In the genomic region with DNA sequence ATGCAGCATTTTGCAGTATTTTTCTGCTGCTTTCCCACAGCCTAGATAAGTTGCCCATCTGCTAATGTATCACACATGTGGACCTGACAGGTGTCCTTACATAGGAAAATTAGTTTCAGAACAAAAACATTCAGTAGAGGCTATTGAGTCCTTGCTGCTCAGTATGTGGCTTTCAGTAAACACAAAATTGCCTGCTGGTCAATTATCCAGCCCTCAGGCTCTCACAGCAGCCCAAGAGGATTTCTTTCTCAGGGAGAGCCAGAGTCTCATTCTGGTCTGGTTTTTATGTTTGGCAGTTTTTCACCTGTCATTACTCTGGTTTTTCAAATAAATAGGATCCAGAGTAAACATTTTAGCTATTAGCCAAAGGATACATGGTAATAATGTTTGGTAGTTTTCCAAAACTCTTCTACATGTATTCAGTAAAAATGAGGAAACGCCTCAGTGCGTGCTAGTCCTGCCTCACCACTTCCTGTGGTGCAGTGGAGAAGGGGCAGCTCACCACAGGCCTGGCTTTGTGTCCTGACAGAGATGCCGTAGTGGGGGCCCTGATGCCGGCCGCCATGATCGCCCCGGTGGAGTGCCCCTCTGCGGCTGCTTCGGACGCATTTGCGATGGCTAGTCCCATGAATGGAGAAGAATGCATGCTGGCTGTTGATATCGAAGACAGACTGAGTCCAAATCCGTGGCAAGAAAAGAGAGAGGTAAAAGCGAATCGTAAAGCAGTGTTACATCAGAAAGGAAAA, we compare ENCODE assay signal across 8 cellular contexts.
DNase-seq lines count a peak whose midpoint lies in the region; ATAC-seq, FAIRE-seq and TF ChIP-seq lines count a peak whose summit lies in the region.
"Not testable (repeated sequence)": the region's sequence is repeated elsewhere in the genome, so short reads cannot be mapped to it uniquely, and the experiment has no call there.

No MANE protein-coding gene starts in this region.

- H2AFZ ChIP-seq in Karpas-422 (ENCODE audit: low read length), result peak overlapping the region; percentile 85
- H2AFZ ChIP-seq in astrocyte (ENCODE audit: low read depth, low read length), result peak overlapping the region; percentile 72

- peak overlapping the region; percentile 9 for H3K27ac ChIP-seq in CD4-positive, alpha-beta memory T cell (ENCODE audit: low read depth, low read length)
- H3K27ac ChIP-seq in Karpas-422 (ENCODE audit: low read length) (peak overlapping the region; percentile 43; the same call in 1 of the 2 replicates), astrocyte (ENCODE audit: low read depth, low read length) (peak overlapping the region; percentile 42)

- not testable (repeated sequence) for TF ChIP-seq CTCF in astrocyte (IDR thresholded peaks at IDR 0.05; ENCODE audit: insufficient read depth, low read depth, low read length)

- H3K27me3 ChIP-seq in CD4-positive, alpha-beta memory T cell (ENCODE audit: insufficient read depth, low read length); Karpas-422 (ENCODE audit: low read length); astrocyte (ENCODE audit: insufficient read depth, low read length): not testable (repeated sequence)

- H3K27me3 Mint-ChIP-seq in CD4-positive, alpha-beta memory T cell; astrocyte (ENCODE audit: low read depth, unreplicated experiment): not testable (repeated sequence)

- H3K9me2 ChIP-seq in Karpas-422 (replicated peaks; ENCODE audit: insufficient read depth, low read length), result not testable (repeated sequence)

- peak overlapping the region in 1 of 2 donors; percentile 49 for H3K4me3 ChIP-seq in CD4-positive, alpha-beta memory T cell (ENCODE audit: low read length in 2 of 2)
- peak overlapping the region; percentile 79 for H3K4me3 ChIP-seq in Karpas-422 (ENCODE audit: low read length)
- H3K4me3 ChIP-seq in astrocyte (ENCODE audit: insufficient read depth, low read depth, low read length), result peak overlapping the region; percentile 68

- H3K4me1 Mint-ChIP-seq in CD4-positive, alpha-beta memory T cell, result peaks cover 0 to 21% (median 9%) of the 10 kb centered on the region in 4 donors
- H3K4me1 Mint-ChIP-seq in astrocyte (ENCODE audit: low read depth, unreplicated experiment), result not testable (repeated sequence)

- peak in 3 of 5 donors; percentile 11 to 36 (median 18) for DNase-seq in CD4-positive, alpha-beta memory T cell
- DNase-seq in Karpas-422, result peak; percentile 88
- peak; percentile 66 for DNase-seq in NCI-H526 treated with DMSO at 0.1 percent for 48 hours (lab: John Stamatoyannopoulos, UW)
- DNase-seq in activated CD4-positive, CD25-positive, alpha-beta regulatory T cell treated with anti-CD3 and anti-CD28 coated beads, Interleukin-2, amount 50 U/mL, for 72 hours, result peak; percentile 44
- peak; percentile 3 for DNase-seq in astrocyte (ENCODE audit: low read depth)
- peak; percentile 16 to 56 for DNase-seq in stimulated activated CD4-positive, alpha-beta T cell treated with anti-CD3 and anti-CD28 coated beads, Interleukin-2, amount 100 ng/mL, for 48 hours

- not testable (repeated sequence) for H3K9me3 ChIP-seq in CD4-positive, alpha-beta memory T cell (ENCODE audit: control insufficient read depth in 1 of 2, low read length in 2 of 2); Karpas-422 (ENCODE audit: low read length); astrocyte (ENCODE audit: insufficient read depth, low read depth, low read length)

- CTCF ChIA-PET in CD4-positive, alpha-beta memory T cell (lab: Charles Lee; ENCODE audit: partially characterized antibody), result interaction anchor here (0.6 kb wide), 1 partner anchor 80 kb away, joined by 3 read pairs; no protein-coding TSS in a partner anchor

- not testable (repeated sequence) for H4K20me1 ChIP-seq in Karpas-422 (ENCODE audit: insufficient read depth, low read depth, low read length); astrocyte (ENCODE audit: insufficient read depth, low read length)

- peak overlapping the region in 6 of 7 donors; percentile 69 to 98 (median 90) for H3K27ac Mint-ChIP-seq in CD4-positive, alpha-beta memory T cell
- not testable (repeated sequence) for H3K27ac Mint-ChIP-seq in astrocyte (ENCODE audit: unreplicated experiment)

- peaks cover 39% of the 10 kb centered on the region for H3K79me2 ChIP-seq in Karpas-422 (ENCODE audit: low read length)
- not testable (repeated sequence) for H3K79me2 ChIP-seq in astrocyte (ENCODE audit: insufficient read depth, low read length)

- peak overlapping the region; percentile 81 for H3K9ac ChIP-seq in Karpas-422 (ENCODE audit: low read length)
- H3K9ac ChIP-seq in astrocyte (ENCODE audit: low read length), result peak overlapping the region; percentile 83

- not testable (repeated sequence) for FAIRE-seq in astrocyte (lab: Jason Lieb, UNC)
- FAIRE-seq in islet of Langerhans (lab: Jason Lieb, UNC), result peak; percentile 95

- H3K4me3 Mint-ChIP-seq in CD4-positive, alpha-beta memory T cell, result peak overlapping the region in 7 of 8 donors; percentile 87 to 97 (median 93)
- not testable (repeated sequence) for H3K4me3 Mint-ChIP-seq in astrocyte (ENCODE audit: unreplicated experiment)

- not testable (repeated sequence) for H3K36me3 ChIP-seq in CD4-positive, alpha-beta memory T cell (ENCODE audit: insufficient read depth, low read length); astrocyte (ENCODE audit: insufficient read depth, low read length)
- peaks cover 17% of the 10 kb centered on the region; the same call in 1 of the 2 replicates for H3K36me3 ChIP-seq in Karpas-422 (ENCODE audit: insufficient read depth, low read length)

- intact Hi-C loops in CD4-positive, alpha-beta memory T cell (cut with micrococcal nuclease), result not testable (repeated sequence)

- ATAC-seq in GM21360 (IDR thresholded peaks at IDR 0.05; ENCODE audit: unreplicated experiment), result peak; percentile 66

- POLR2A ChIA-PET in CD4-positive, alpha-beta memory T cell (lab: Charles Lee; ENCODE audit: partially characterized antibody), result not testable (repeated sequence)

- peak overlapping the region; percentile 79 for H3K4me2 ChIP-seq in Karpas-422 (ENCODE audit: low read depth, low read length, poor library complexity, severe bottlenecking)
- H3K4me2 ChIP-seq in astrocyte (ENCODE audit: low read length), result peak overlapping the region; percentile 74

- not testable (repeated sequence) for H3K9me3 Mint-ChIP-seq in CD4-positive, alpha-beta memory T cell; astrocyte (ENCODE audit: unreplicated experiment)

- not testable (repeated sequence) for H3K36me3 Mint-ChIP-seq in CD4-positive, alpha-beta memory T cell; astrocyte (ENCODE audit: low read depth, unreplicated experiment)

- not testable (repeated sequence) for H3K4me1 ChIP-seq in CD4-positive, alpha-beta memory T cell (ENCODE audit: insufficient read depth, low read length); astrocyte (ENCODE audit: insufficient read depth, low read length)
- H3K4me1 ChIP-seq in Karpas-422 (ENCODE audit: low read length), result peaks cover 22% of the 10 kb centered on the region

Comparison
In these comparisons a context has a peak if more than half of its experiments do, and no peak if none do; other contexts are left out.
1. DNase-seq: peak in every context shown above with its lines; median percentile 88 in Karpas-422; 66 in NCI-H526 treated with DMSO at 0.1 percent for 48 hours; 44 in activated CD4-positive, CD25-positive, alpha-beta regulatory T cell treated with anti-CD3 and anti-CD28 coated beads, Interleukin-2, amount 50 U/mL, for 72 hours; 36 in stimulated activated CD4-positive, alpha-beta T cell treated with anti-CD3 and anti-CD28 coated beads, Interleukin-2, amount 100 ng/mL, for 48 hours; 18 in CD4-positive, alpha-beta memory T cell; 3 in astrocyte.